Comparison of ENCODE assay signal across 34 cellular contexts in the genomic region with DNA sequence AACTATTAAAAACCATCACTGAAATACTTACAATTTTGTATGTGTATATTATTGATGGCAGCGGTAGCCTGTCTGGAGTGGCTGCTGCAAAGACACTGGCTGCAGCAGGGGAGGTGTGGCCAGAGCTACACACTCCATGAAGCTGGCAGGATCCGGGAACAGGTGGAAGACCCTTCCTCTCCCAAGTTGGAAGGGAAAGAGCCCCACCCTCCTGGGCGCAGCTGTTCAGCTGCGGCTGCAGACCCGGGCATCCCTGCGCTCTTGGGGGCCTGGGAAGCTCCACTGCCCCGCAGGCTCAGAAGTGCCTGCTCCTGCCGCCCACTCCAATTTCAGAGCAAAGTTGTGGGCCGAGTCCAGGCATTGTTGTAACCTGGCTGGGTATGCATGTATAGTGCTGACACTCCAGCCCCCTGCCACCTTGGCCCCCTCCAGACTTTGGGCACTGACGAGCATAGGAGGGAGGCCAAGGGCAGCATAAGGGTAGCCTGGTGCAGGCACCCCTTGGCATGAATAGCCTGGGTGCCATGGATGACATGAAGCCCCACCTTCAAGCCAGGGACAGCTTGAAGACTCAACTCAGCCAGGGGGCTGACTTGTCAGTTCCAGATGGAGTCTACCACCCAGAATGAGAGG.
"Had no signal": no experiment of that assay in that cellular context is flagged by ENCODE, and none has a peak within 500 bp of the region (broad histone marks: within the 10 kb centered on the region; RNA-seq: fewer than 3 reads in every experiment).

No MANE protein-coding gene starts in this region.

- H3K36me3 ChIP-seq: ascending aorta, cardiac muscle cell, MG63 had no signal

- H3K4me1 ChIP-seq: ascending aorta had no signal

- H3K27ac ChIP-seq: ascending aorta, cardiac muscle cell, VCaP had no signal

- ATAC-seq: Panc1 had no signal

- DNase-seq: activated B cell treated with CpG ODN at 0.5 μM for 24 hours; activated CD4-positive, alpha-beta memory T cell treated with anti-CD3 and anti-CD28 coated beads for 36 hours; activated CD4-positive, alpha-beta T cell treated with anti-CD3 and anti-CD28 coated beads for 4 hours; activated CD4-positive, alpha-beta T cell treated with anti-CD3 and anti-CD28 coated beads, Interleukin-2, amount 50 U/mL, for 1 hour; activated CD4-positive, CD25-positive, alpha-beta regulatory T cell treated with anti-CD3 and anti-CD28 coated beads, Interleukin-2, amount 50 U/mL, for 72 hours; activated CD8-positive, alpha-beta memory T cell treated with anti-CD3 and anti-CD28 coated beads, Interleukin-2, amount 50 U/mL, for 4 hours; activated effector memory CD4-positive, alpha-beta T cell treated with Interleukin-2 at 50 U/mL for 16 hours; activated naive CD4-positive, alpha-beta T cell treated with anti-CD3 and anti-CD28 coated beads, Interleukin-2, amount 50 U/mL, for 16 hours; activated naive CD8-positive, alpha-beta T cell treated with anti-CD3 and anti-CD28 coated beads for 36 hours; activated T-cell treated with anti-CD3 and anti-CD28 coated beads, Interleukin-2, amount 50 U/mL, for 48 hours; amniotic stem cell; Kasumi-1; KG1; MG63; NCI-H1048; NCI-H1105 treated with DMSO at 0.1 percent for 48 hours; NCI-H1436; NCI-H1694; NCI-H1930; NCI-H2081 treated with DMSO at 0.1 percent for 48 hours; NCI-H226; NCI-H446 treated with DMSO at 0.1 percent for 48 hours; NCI-H526; NCI-H774; RPMI8226; SHP77 treated with DMSO at 0.1 percent for 48 hours; SW 1271; T-helper 1 cell; T-helper 2 cell; T-helper 9 cell had no signal

- H3K27me3 ChIP-seq: ascending aorta, cardiac muscle cell, MG63 had no signal

- H3K4me3 ChIP-seq: ascending aorta, cardiac muscle cell, MG63 had no signal

- H3K9me3 ChIP-seq: ascending aorta, MG63 had no signal
